9 cellular contexts compared by ENCODE assay signal in genomic region chr16:29819506-29819905, GRCh38. TPM values are rescaled to one million over a fixed set of nuclear protein-coding genes. Genes with fewer than 3 reads are reported as not detected.
DNase-seq lines count a peak whose midpoint lies in the region; ATAC-seq and TF ChIP-seq lines count a peak whose summit lies in the region.
"Had no signal": no experiment of that assay in that cellular context is flagged by ENCODE, and none has a peak within 500 bp of the region (broad histone marks: within the 10 kb centered on the region; RNA-seq: fewer than 3 reads in every experiment).

No MANE protein-coding gene starts in this region.

- peaks cover 59 to 69% (median 63%) of the 10 kb centered on the region in 3 donors for H3K4me1 ChIP-seq in skeletal muscle tissue (ENCODE audit: control insufficient read depth in 3 of 3, insufficient read depth in 3 of 3, low read length in 3 of 3)

- H3K9me3 ChIP-seq in SK-N-MC (ENCODE audit: low read depth, low read length): no peaks in the 10 kb centered on the region
- no peaks in the 10 kb centered on the region for H3K9me3 ChIP-seq in skeletal muscle tissue (ENCODE audit: control insufficient read depth in 3 of 3, low read length in 3 of 3)

- no peak for DNase-seq in GM12865 (ENCODE audit: low read depth)
- no peak for DNase-seq in SK-N-MC (ENCODE audit: low read depth, low spot score)
- DNase-seq in epithelial cell of proximal tubule (ENCODE audit: low read depth): no peak
- no peak for DNase-seq in posterior vena cava (ENCODE audit: low spot score)
- no peak for DNase-seq in DMS153 (lab: John Stamatoyannopoulos, UW)
- DNase-seq: foreskin melanocyte had no signal

- no peak for TF ChIP-seq CTCF in GM12865 (IDR thresholded peaks at IDR 0.05; ENCODE audit: insufficient read depth, low read depth, low read length, missing control alignments)
- TF ChIP-seq CTCF in epithelial cell of proximal tubule (conservative IDR thresholded peaks at IDR 0.05; ENCODE audit: low read depth, low read length): peak; percentile 63

- H3K9ac ChIP-seq in SK-N-MC (ENCODE audit: insufficient read length): peak overlapping the region; percentile 55
- peak overlapping the region in 1 of 3 donors; percentile 88 for H3K9ac ChIP-seq in skeletal muscle tissue (ENCODE audit: low read depth in 1 of 3, low read length in 3 of 3)

- H3K27me3 ChIP-seq in skeletal muscle tissue (ENCODE audit: control insufficient read depth in 3 of 3, insufficient read depth in 3 of 3, low read length in 3 of 3): no peaks in the 10 kb centered on the region

- H3K36me3 ChIP-seq in SK-N-MC (ENCODE audit: insufficient read depth, low read length): peaks cover 28% of the 10 kb centered on the region
- H3K36me3 ChIP-seq in skeletal muscle tissue (ENCODE audit: control insufficient read depth in 3 of 3, insufficient read depth in 3 of 3, low read length in 3 of 3): peaks cover 14 to 17% (median 16%) of the 10 kb centered on the region in 3 donors

- H3K27ac ChIP-seq in SK-N-MC: peak overlapping the region; percentile 19; the same call in 1 of the 2 replicates
- H3K27ac ChIP-seq in skeletal muscle tissue (ENCODE audit: low read depth, low read length): peak overlapping the region; percentile 93

- no peak for ATAC-seq in GM19328 (IDR thresholded peaks at IDR 0.05; ENCODE audit: unreplicated experiment)
- no peak for ATAC-seq in HG03520 (IDR thresholded peaks at IDR 0.05; ENCODE audit: unreplicated experiment)

- intact Hi-C loops in posterior vena cava (cut with DNase I): no loop called here

- H3K4me3 ChIP-seq in GM12865 (ENCODE audit: low read depth, low read length): peak overlapping the region; percentile 85
- H3K4me3 ChIP-seq in SK-N-MC: peak overlapping the region; percentile 74
- peak overlapping the region; percentile 76 for H3K4me3 ChIP-seq in epithelial cell of proximal tubule (ENCODE audit: low read depth, low read length)
- H3K4me3 ChIP-seq in skeletal muscle tissue (ENCODE audit: low read length in 3 of 3): peak overlapping the region; percentile 85 to 94 (median 89)

RNA-seq across cellular contexts. Expression of gene MVP, which starts 0.8 kb away (rescaled TPM):
- total RNA-seq in epithelial cell of proximal tubule (179 and 205 TPM in 2 replicates), skeletal muscle tissue (28.2 TPM), posterior vena cava (100 to 1,000 TPM; 146 to 154 TPM)

RNA-seq across cellular contexts. Expression of gene PAGR1, which starts 3.6 kb away (rescaled TPM):
- 62.3 and 63.2 TPM in 2 replicates for total RNA-seq in epithelial cell of proximal tubule
- total RNA-seq in skeletal muscle tissue: 8.9 TPM
- 10 to 100 TPM; 10.5 to 12.7 TPM for total RNA-seq in posterior vena cava

RNA-seq across cellular contexts. Expression of gene PRRT2, which starts 7.5 kb away (rescaled TPM):
- total RNA-seq in epithelial cell of proximal tubule (0.35 TPM in 1 of 2 replicates, not detected in the other), skeletal muscle tissue (0.52 TPM), posterior vena cava (1 to 10 TPM; 5.0 to 5.4 TPM)

RNA-seq across cellular contexts. Expression of gene MAZ, which starts 13.2 kb away (rescaled TPM):
- total RNA-seq in epithelial cell of proximal tubule (174 and 293 TPM in 2 replicates), skeletal muscle tissue (141 TPM), posterior vena cava (100 to 1,000 TPM; 124 to 148 TPM)

RNA-seq across cellular contexts. Expression of gene KIF22, which starts 29.0 kb away (rescaled TPM):
- total RNA-seq in epithelial cell of proximal tubule (105 and 118 TPM in 2 replicates), skeletal muscle tissue (33.4 TPM), posterior vena cava (10 to 100 TPM in 1 of 2 donors, 1 to 10 TPM in 1; 5.9 to 10.4 TPM)
